ENCODE assay signal across 11 cellular contexts in genomic region chr11:26271666-26272065, GRCh38.
"Had no signal": no experiment of that assay in that cellular context is flagged by ENCODE, and none has a peak within 500 bp of the region (broad histone marks: within the 10 kb centered on the region; RNA-seq: fewer than 3 reads in every experiment).

No MANE protein-coding gene starts in this region.

- FAIRE-seq: H1, H54 had no signal

- H3K9ac ChIP-seq: GM23248 had no signal

- H3K9me3 ChIP-seq: HAP-1 had no signal

- H3K4me3 ChIP-seq: GM23248, GM23338, HAP-1 had no signal

- H3K4me1 ChIP-seq: HAP-1 had no signal

- H2AFZ ChIP-seq: GM23248, GM23338 had no signal

- DNase-seq: GM23248, GOT3, H7, H9, HCEC 1CT, HFFc6 had no signal

- H3K36me3 ChIP-seq: HAP-1 had no signal

- H3K27ac ChIP-seq: GM23248 had no signal

- ATAC-seq: GM23338, HCT116 had no signal

- H3K4me2 ChIP-seq: GM23338 had no signal
